18 cellular contexts compared by ENCODE assay signal in genomic region chr1:210627740-210628139, GRCh38.
A peak's percentile ranks its signal among the peaks of the same experiment; 100 is the strongest.
DNase-seq lines count a peak whose midpoint lies in the region; FAIRE-seq and TF ChIP-seq lines count a peak whose summit lies in the region.
"Had no signal": no experiment of that assay in that cellular context is flagged by ENCODE, and none has a peak within 500 bp of the region (broad histone marks: within the 10 kb centered on the region; RNA-seq: fewer than 3 reads in every experiment).

No MANE protein-coding gene starts in this region.

- TF ChIP-seq RAD21 in H1 (IDR thresholded peaks at IDR 0.05 in 1 of 2, conservative IDR thresholded peaks at IDR 0.05 in 1 of 2; ENCODE audit: low read depth in 2 of 2, low read length in 2 of 2) = no peak

- CTCF ChIA-PET in H1 (lab: Charles Lee; ENCODE audit: partially characterized antibody) = interaction anchor here (1.1 to 1.5 kb wide), 3 partner anchors 10 to 265 kb away, joined by 3 read pairs; no protein-coding TSS in a partner anchor

- H2BK15ac ChIP-seq in H1 (ENCODE audit: low read length) = no peak overlapping the region

- no peak overlapping the region for H3K14ac ChIP-seq in H1 (ENCODE audit: insufficient read length)

- no peak overlapping the region for H3K56ac ChIP-seq in H1 (replicated peaks; ENCODE audit: insufficient read length, low read depth, low read length)

- H3K27ac ChIP-seq in H1 (ENCODE audit: low read depth, low read length) = no peak overlapping the region
- no peak overlapping the region for H3K27ac ChIP-seq in tibial nerve
- H3K27ac ChIP-seq: BLaER1 treated with 17β-estradiol and CSF1 and Interleukin-3, amounts not matched to agents 10 nM and 100 nM had no signal

- H3K9me3 ChIP-seq in H1 (ENCODE audit: insufficient read depth in 2 of 2, low read depth in 1 of 2, low read length in 1 of 2) = no peaks in the 10 kb centered on the region
- H3K9me3 ChIP-seq in tibial nerve = no peaks in the 10 kb centered on the region
- H3K9me3 ChIP-seq: BLaER1 treated with 17β-estradiol and CSF1 and Interleukin-3, amounts not matched to agents 10 nM and 100 nM; MG63 had no signal

- H3K79me1 ChIP-seq in H1 (ENCODE audit: low read depth, low read length) = no peaks in the 10 kb centered on the region

- no peak overlapping the region for H3K4ac ChIP-seq in H1 (replicated peaks; ENCODE audit: insufficient read length, low read depth, low read length)

- H4K5ac ChIP-seq in H1 (ENCODE audit: insufficient read length, low read depth, low read length) = no peak overlapping the region

- H2BK12ac ChIP-seq in H1 (ENCODE audit: low read depth, low read length) = no peak overlapping the region

- H3K4me2 ChIP-seq in H1 (ENCODE audit: insufficient read depth in 1 of 2, low read depth in 2 of 2, low read length in 2 of 2) = no peak overlapping the region

- no peaks in the 10 kb centered on the region for H3K4me1 ChIP-seq in H1 (replicated peaks in 1 of 4; ENCODE audit: control insufficient read depth in 3 of 4, insufficient read depth in 4 of 4, low read length in 3 of 4)
- no peaks in the 10 kb centered on the region for H3K4me1 ChIP-seq in tibial nerve

- H4K8ac ChIP-seq in H1 (ENCODE audit: extremely low read depth, insufficient read depth, low read length) = no peak overlapping the region

- H4K20me1 ChIP-seq in H1 (replicated peaks in 1 of 2; ENCODE audit: control insufficient read depth in 1 of 2, insufficient read depth in 2 of 2, low read length in 2 of 2) = no peaks in the 10 kb centered on the region
- H4K20me1 ChIP-seq: BLaER1 treated with 17β-estradiol and CSF1 and Interleukin-3, amounts not matched to agents 10 nM and 100 nM had no signal

- no peaks in the 10 kb centered on the region for H3K79me2 ChIP-seq in H1 (ENCODE audit: control insufficient read depth in 1 of 2, insufficient read depth in 2 of 2, low read length in 2 of 2)

- TF ChIP-seq POLR2A in H1 (IDR thresholded peaks at IDR 0.05; ENCODE audit: control extremely low read depth in 1 of 2, low read depth in 2 of 2, low read length in 2 of 2) = no peak
- no peak for TF ChIP-seq POLR2A in tibial nerve (IDR thresholded peaks at IDR 0.05)

- no peak overlapping the region for H2BK5ac ChIP-seq in H1 (ENCODE audit: low read depth, low read length)

- H2AFZ ChIP-seq in H1 (ENCODE audit: low read length) = no peak overlapping the region

- no peak overlapping the region for H3K18ac ChIP-seq in H1 (ENCODE audit: extremely low read depth, low read length)

- no peak overlapping the region for H3K9ac ChIP-seq in H1 (replicated peaks in 1 of 4; ENCODE audit: extremely low read depth in 1 of 4, low read depth in 3 of 4, low read length in 3 of 4)
- H3K9ac ChIP-seq: BLaER1 treated with 17β-estradiol and CSF1 and Interleukin-3, amounts not matched to agents 10 nM and 100 nM had no signal

- H3K36me3 ChIP-seq in H1 (ENCODE audit: control insufficient read depth in 2 of 4, insufficient read depth in 4 of 4, low read length in 3 of 4) (no peaks in the 10 kb centered on the region), tibial nerve (peaks cover 0 to 5% (median 0%) of the 10 kb centered on the region in 3 donors)
- H3K36me3 ChIP-seq: BLaER1 treated with 17β-estradiol and CSF1 and Interleukin-3, amounts not matched to agents 10 nM and 100 nM; MG63 had no signal

- no peak overlapping the region for H2AK5ac ChIP-seq in H1 (ENCODE audit: low read depth, low read length)

- no peak overlapping the region for H2BK20ac ChIP-seq in H1 (ENCODE audit: low read length)

- no peak for FAIRE-seq in H1 (lab: Jason Lieb, UNC)
- FAIRE-seq: GM12892 had no signal

- no peak overlapping the region for H4K91ac ChIP-seq in H1 (replicated peaks; ENCODE audit: insufficient read length, low read length)

- TF ChIP-seq CTCF in H1 (IDR thresholded peaks at IDR 0.05; ENCODE audit: control extremely low read depth in 1 of 3, insufficient read depth in 1 of 3, low read depth in 1 of 3, low read length in 3 of 3) (no peak), tibial nerve (IDR thresholded peaks at IDR 0.05) (no peak)

- TF ChIP-seq EP300 in H1 (IDR thresholded peaks at IDR 0.05; ENCODE audit: borderline replicate concordance in 1 of 2, low read depth in 2 of 2, low read length in 2 of 2) (no peak), tibial nerve (IDR thresholded peaks at IDR 0.05) (no peak)

- no peaks in the 10 kb centered on the region for H3K27me3 ChIP-seq in H1 (replicated peaks in 1 of 4; ENCODE audit: control insufficient read depth in 3 of 4, extremely low read depth in 1 of 4, insufficient read depth in 3 of 4, low read length in 3 of 4)
- no peaks in the 10 kb centered on the region for H3K27me3 ChIP-seq in tibial nerve
- H3K27me3 ChIP-seq: BLaER1 treated with 17β-estradiol and CSF1 and Interleukin-3, amounts not matched to agents 10 nM and 100 nM; MG63 had no signal

- POLR2A ChIA-PET in H1 (lab: Charles Lee; ENCODE audit: partially characterized antibody) = no interaction called here

- H3K4me3 ChIP-seq in H1 (ENCODE audit: extremely low read depth in 1 of 4, insufficient read depth in 2 of 4, low read depth in 3 of 4, low read length in 4 of 4) (no peak overlapping the region), tibial nerve (no peak overlapping the region)
- H3K4me3 ChIP-seq: BLaER1 treated with 17β-estradiol and CSF1 and Interleukin-3, amounts not matched to agents 10 nM and 100 nM; MG63 had no signal

- H3K23ac ChIP-seq in H1 (ENCODE audit: insufficient read length) = no peak overlapping the region

- peak; percentile 55 for DNase-seq in DMS53 (lab: John Stamatoyannopoulos, UW)
- no peak for DNase-seq in DMS53 treated with DMSO at 0.1 percent for 48 hours (lab: John Stamatoyannopoulos, UW; ENCODE audit: unreplicated experiment)
- DNase-seq in DMS153 (lab: John Stamatoyannopoulos, UW) = peak; percentile 42
- DNase-seq in M059J (ENCODE audit: low read depth) = peak; percentile 18
- no peak for DNase-seq in H1 (ENCODE audit: low read depth in 1 of 2, low spot score in 2 of 2)
- no peak for DNase-seq in tibial nerve (ENCODE audit: low spot score in 2 of 2)
- DNase-seq in amygdala (lab: John Stamatoyannopoulos, UW) = no peak
- DNase-seq in HT-29 (ENCODE audit: low spot score) = no peak
- DNase-seq: 8988T; CD8-positive, alpha-beta memory T cell; GDM1; MG63; NCI-H1105 treated with DMSO at 0.1 percent for 48 hours; NCI-H187 treated with DMSO at 0.1 percent for 48 hours; NCI-H526; T-helper 1 cell had no signal

- no peak overlapping the region for H2BK120ac ChIP-seq in H1 (replicated peaks; ENCODE audit: low read depth, low read length)

- no peaks in the 10 kb centered on the region for H3K23me2 ChIP-seq in H1 (ENCODE audit: low read depth, low read length)

TF ChIP-seq in H1, 55 proteins besides CTCF, POLR2A, EP300 and RAD21:
- TF ChIP-seq SRF (IDR thresholded peaks at IDR 0.05; ENCODE audit: low read depth, low read length) (no peak), BACH1 (IDR thresholded peaks at IDR 0.05; ENCODE audit: low read length) (peak; percentile 64; the same call in 1 of the 2 replicates)

Comparison
In these comparisons a context has a peak if more than half of its experiments do, and no peak if none do; other contexts are left out.
1. DNase-seq: peak in DMS53 (single experiment), DMS153 (single experiment) and M059J (single experiment); none in DMS53 treated with DMSO at 0.1 percent for 48 hours (single experiment), H1 (0 of 2), tibial nerve (0 of 2), amygdala (0 of 56) and HT-29 (single experiment).